Comparison of ENCODE assay signal across 3 cellular contexts in genomic region chr3:99838755-99839154, GRCh38.
"Had no signal": no experiment of that assay in that cellular context is flagged by ENCODE, and none has a peak within 500 bp of the region (broad histone marks: within the 10 kb centered on the region; RNA-seq: fewer than 3 reads in every experiment).

No MANE protein-coding gene starts in this region.

- ATAC-seq: GM12878 had no signal

- DNase-seq: GDM1, GF-D8 had no signal

- H3K4me3 ChIP-seq: GM12878 had no signal
